Comparison of ENCODE assay signal across 1 cellular context in genomic region chr3:158097571-158098553, GRCh38.
TF ChIP-seq lines count a peak whose summit lies in the region.

No MANE protein-coding gene starts in this region.

TF ChIP-seq in HepG2, 621 proteins besides CTCF, POLR2A, EP300 and RAD21 (continued from another document and continues in another):
- TF ChIP-seq ZNF800 (CRISPR knock-in tag; IDR thresholded peaks at IDR 0.05) (peak; percentile 78), ZFY (CRISPR knock-in tag; IDR thresholded peaks at IDR 0.05) (peak; percentile 84), ZNF451 (CRISPR knock-in tag; IDR thresholded peaks at IDR 0.05) (peak; percentile 97), ZMAT3 (CRISPR knock-in tag; conservative IDR thresholded peaks at IDR 0.05) (peak; percentile 97), DBP (CRISPR knock-in tag; IDR thresholded peaks at IDR 0.05; ENCODE audit: not compliant biosample characterization) (peak; percentile 91), ELF1 (CRISPR knock-in tag; IDR thresholded peaks at IDR 0.05) (peak; percentile 32; the same call in 1 of the 2 replicates), ZFP36 (IDR thresholded peaks at IDR 0.05; ENCODE audit: borderline replicate concordance, low read depth, low read length, partially characterized antibody) (no peak), DR1 (CRISPR knock-in tag; IDR thresholded peaks at IDR 0.05) (peak; percentile 86), ZBTB39 (CRISPR knock-in tag; IDR thresholded peaks at IDR 0.05) (peak; percentile 58; the same call in 1 of the 2 replicates), ZNF329 (CRISPR knock-in tag; IDR thresholded peaks at IDR 0.05; ENCODE audit: low read depth) (no peak), NFE2L2 (IDR thresholded peaks at IDR 0.05; ENCODE audit: low read length) (no peak), HOXA5 (CRISPR knock-in tag; IDR thresholded peaks at IDR 0.05) (peak; percentile 86; the same call in 1 of the 2 replicates), ZNF766 (CRISPR knock-in tag; IDR thresholded peaks at IDR 0.05; ENCODE audit: borderline replicate concordance) (peak; percentile 98; the same call in 1 of the 2 replicates), ZNF12 (CRISPR knock-in tag; IDR thresholded peaks at IDR 0.05) (peak; percentile 66; the same call in 1 of the 2 replicates), CSRNP2 (CRISPR knock-in tag; conservative IDR thresholded peaks at IDR 0.05; ENCODE audit: low read depth) (no peak), NFKBIZ (CRISPR knock-in tag; IDR thresholded peaks at IDR 0.05) (peak; percentile 57; the same call in 1 of the 2 replicates), CENPT (CRISPR knock-in tag; IDR thresholded peaks at IDR 0.05; ENCODE audit: low read depth) (peak; percentile 95; the same call in 1 of the 2 replicates), ZNF468 (CRISPR knock-in tag; IDR thresholded peaks at IDR 0.05) (peak; percentile 99), NR3C1 (CRISPR knock-in tag; IDR thresholded peaks at IDR 0.05) (no peak), ZNF75D (CRISPR knock-in tag; IDR thresholded peaks at IDR 0.05; ENCODE audit: borderline replicate concordance) (peak; percentile 52; the same call in 1 of the 2 replicates), ZBTB49 (CRISPR knock-in tag; IDR thresholded peaks at IDR 0.05; ENCODE audit: borderline replicate concordance) (peak; percentile 91; the same call in 1 of the 2 replicates), ZBTB7A (CRISPR knock-in tag; IDR thresholded peaks at IDR 0.05) (0 out of 2 replicates have a peak, but pooled peaks have one; percentile 76), HES4 (CRISPR knock-in tag; IDR thresholded peaks at IDR 0.05; ENCODE audit: borderline replicate concordance) (peak; percentile 98), SETDB1 (CRISPR knock-in tag; IDR thresholded peaks at IDR 0.05; ENCODE audit: borderline replicate concordance) (0 out of 2 replicates have a peak, but pooled peaks have one; percentile 4), U2AF2 (IDR thresholded peaks at IDR 0.05; ENCODE audit: low read depth, low read length) (no peak), GTF2F1 (IDR thresholded peaks at IDR 0.05; ENCODE audit: low read length) (no peak), ZBTB20 (CRISPR knock-in tag; IDR thresholded peaks at IDR 0.05; ENCODE audit: borderline replicate concordance, low read depth) (peak; percentile 90; the same call in 1 of the 2 replicates), ZNF572 (CRISPR knock-in tag; IDR thresholded peaks at IDR 0.05) (peak; percentile 89), ZKSCAN8 (CRISPR knock-in tag; IDR thresholded peaks at IDR 0.05; ENCODE audit: borderline replicate concordance) (peak; percentile 60; the same call in 1 of the 2 replicates), ZNF703 (CRISPR knock-in tag; IDR thresholded peaks at IDR 0.05; ENCODE audit: borderline replicate concordance) (peak; percentile 68; the same call in 1 of the 2 replicates), CSRNP1 (CRISPR knock-in tag; IDR thresholded peaks at IDR 0.05) (peak; percentile 93), NFE2L1 (CRISPR knock-in tag; IDR thresholded peaks at IDR 0.05; ENCODE audit: borderline replicate concordance) (no peak), TBP (CRISPR knock-in tag; IDR thresholded peaks at IDR 0.05) (no peak), PPARG (CRISPR knock-in tag; conservative IDR thresholded peaks at IDR 0.05) (peak; percentile 68; the same call in 1 of the 2 replicates), PRPF4 (IDR thresholded peaks at IDR 0.05; ENCODE audit: low read depth, low read length, poor library complexity, severe bottlenecking) (no peak), E2F5 (CRISPR knock-in tag; conservative IDR thresholded peaks at IDR 0.05) (peak; percentile 82), TAF1 (CRISPR knock-in tag; IDR thresholded peaks at IDR 0.05) (peak; percentile 77), ZSCAN9 (CRISPR knock-in tag; IDR thresholded peaks at IDR 0.05; ENCODE audit: borderline replicate concordance) (peak; percentile 91), MATR3 (CRISPR knock-in tag; IDR thresholded peaks at IDR 0.05) (no peak), ZNF337 (CRISPR knock-in tag; IDR thresholded peaks at IDR 0.05; ENCODE audit: borderline replicate concordance, low read depth) (peak; percentile 95; the same call in 1 of the 2 replicates), MIER2 (CRISPR knock-in tag; IDR thresholded peaks at IDR 0.05) (peak; percentile 98), FOXA3 (CRISPR knock-in tag; IDR thresholded peaks at IDR 0.05) (peak; percentile 52; the same call in 1 of the 2 replicates), ZNF816 (CRISPR knock-in tag; IDR thresholded peaks at IDR 0.05; ENCODE audit: borderline replicate concordance) (0 out of 2 replicates have a peak, but pooled peaks have one; percentile 76), PAF1 (CRISPR knock-in tag; IDR thresholded peaks at IDR 0.05) (no peak), ZNF441 (CRISPR knock-in tag; IDR thresholded peaks at IDR 0.05; ENCODE audit: borderline replicate concordance) (peak; percentile 94), SUZ12 (IDR thresholded peaks at IDR 0.05; ENCODE audit: low read depth, low read length) (no peak), ARNT2 (CRISPR knock-in tag; IDR thresholded peaks at IDR 0.05; ENCODE audit: low read depth) (peak; percentile 94), TFE3 (CRISPR knock-in tag; IDR thresholded peaks at IDR 0.05) (peak; percentile 87), GPBP1L1 (CRISPR knock-in tag; IDR thresholded peaks at IDR 0.05) (no peak), KDM2A (CRISPR knock-in tag; IDR thresholded peaks at IDR 0.05; ENCODE audit: borderline replicate concordance, low read depth) (peak; percentile 83; the same call in 1 of the 2 replicates), SP140L (CRISPR knock-in tag; IDR thresholded peaks at IDR 0.05; ENCODE audit: borderline replicate concordance) (peak; percentile 94; the same call in 1 of the 2 replicates), MIER3 (CRISPR knock-in tag; IDR thresholded peaks at IDR 0.05; ENCODE audit: borderline replicate concordance) (peak; percentile 81; the same call in 1 of the 2 replicates), FOXM1 (CRISPR knock-in tag; IDR thresholded peaks at IDR 0.05) (peak; percentile 88)
